Comparison of ENCODE assay signal across 16 cellular contexts in the genomic region with DNA sequence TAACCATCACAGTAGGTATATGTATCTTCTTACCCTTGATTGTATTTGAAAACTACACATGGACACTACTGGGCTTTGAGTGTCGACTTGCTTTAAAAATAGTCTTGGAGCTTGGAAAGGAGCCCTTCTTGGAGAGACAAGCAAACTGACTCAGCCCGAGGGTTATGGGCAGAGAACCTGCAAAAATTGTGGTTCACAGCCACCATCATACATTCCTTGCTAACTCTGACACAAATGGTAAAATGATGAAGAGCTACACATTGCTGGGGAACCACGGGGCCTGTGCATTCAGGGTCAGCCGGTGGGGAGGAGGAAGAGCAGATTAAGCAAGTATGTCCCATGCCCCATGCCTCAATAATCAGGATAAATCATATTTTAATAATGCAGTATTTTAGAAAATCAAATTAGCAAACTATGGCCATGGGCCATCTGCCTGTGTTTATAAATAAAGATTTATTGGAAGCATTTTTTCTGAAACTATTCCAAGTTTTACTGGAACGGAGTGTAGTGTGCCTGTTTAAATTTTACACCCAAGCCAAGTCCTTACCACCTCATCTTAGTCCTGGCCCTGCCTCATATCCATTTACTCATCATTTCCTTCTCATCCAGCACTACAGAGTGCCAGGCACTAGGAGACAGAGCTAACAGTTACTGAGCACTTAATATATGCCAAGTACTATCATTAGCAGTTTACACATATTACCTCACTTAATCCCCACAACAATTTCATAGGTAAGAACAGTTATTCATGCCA.
DNase-seq lines count a peak whose midpoint lies in the region; ATAC-seq and TF ChIP-seq lines count a peak whose summit lies in the region.
"Had no signal": no experiment of that assay in that cellular context is flagged by ENCODE, and none has a peak within 500 bp of the region (broad histone marks: within the 10 kb centered on the region; RNA-seq: fewer than 3 reads in every experiment).

No MANE protein-coding gene starts in this region.

- no peaks in the 10 kb centered on the region; the same call in 1 of the 2 replicates for H3K36me3 ChIP-seq in ACC112 (ENCODE audit: insufficient read depth, low read length)
- H3K36me3 ChIP-seq: heart left ventricle had no signal

- H2AFZ ChIP-seq in ACC112 (ENCODE audit: low read length, unreplicated experiment): no peak overlapping the region

- peaks cover 4% of the 10 kb centered on the region for H3K4me1 ChIP-seq in ACC112 (ENCODE audit: control insufficient read depth, insufficient read depth, low read length, unreplicated experiment)
- H3K4me1 ChIP-seq: psoas muscle had no signal

- H3K4me3 ChIP-seq in ACC112 (ENCODE audit: low read depth, low read length): no peak overlapping the region
- H3K4me3 ChIP-seq in AG10803 (ENCODE audit: low read length): no peak overlapping the region
- H3K4me3 ChIP-seq: heart left ventricle, psoas muscle had no signal

- DNase-seq in AG10803 (ENCODE audit: low read depth): peak; percentile 88
- peak; percentile 47 for DNase-seq in NCI-H226
- DNase-seq in fibroblast of gingiva (ENCODE audit: low read depth): peak; percentile 37
- no peak for DNase-seq in NCI-H524 treated with DMSO at 0.1 percent for 48 hours (lab: John Stamatoyannopoulos, UW)
- DNase-seq: CD4-positive, alpha-beta T cell; central memory CD4-positive, alpha-beta T cell; heart left ventricle; NCI-H1105; PC-3; psoas muscle; stimulated activated CD4-positive, alpha-beta T cell treated with anti-CD3 and anti-CD28 coated beads, Interleukin-4, amount 100 ng/mL, for 4 hours; stimulated activated naive CD4-positive, alpha-beta T cell had no signal

- ATAC-seq in GM19035 (IDR thresholded peaks at IDR 0.05; ENCODE audit: unreplicated experiment) (no peak), HG02759 (IDR thresholded peaks at IDR 0.05; ENCODE audit: unreplicated experiment) (no peak), HG03175 (IDR thresholded peaks at IDR 0.05; ENCODE audit: unreplicated experiment) (no peak)
- ATAC-seq: heart left ventricle, PC-3, psoas muscle had no signal

- no peaks in the 10 kb centered on the region for H3K27me3 ChIP-seq in ACC112 (ENCODE audit: insufficient read depth, low read length)
- H3K27me3 ChIP-seq: heart left ventricle had no signal

- TF ChIP-seq CTCF in AG10803 (conservative IDR thresholded peaks at IDR 0.05; ENCODE audit: low read length): no peak

- H3K79me2 ChIP-seq in ACC112 (ENCODE audit: control insufficient read depth, insufficient read depth, low read length, unreplicated experiment): no peaks in the 10 kb centered on the region

- peak overlapping the region; percentile 48 for H3K27ac ChIP-seq in ACC112 (ENCODE audit: low read depth, low read length)
- H3K27ac ChIP-seq: heart left ventricle, psoas muscle had no signal
